ENCODE assay signal across 8 cellular contexts in the genomic region with DNA sequence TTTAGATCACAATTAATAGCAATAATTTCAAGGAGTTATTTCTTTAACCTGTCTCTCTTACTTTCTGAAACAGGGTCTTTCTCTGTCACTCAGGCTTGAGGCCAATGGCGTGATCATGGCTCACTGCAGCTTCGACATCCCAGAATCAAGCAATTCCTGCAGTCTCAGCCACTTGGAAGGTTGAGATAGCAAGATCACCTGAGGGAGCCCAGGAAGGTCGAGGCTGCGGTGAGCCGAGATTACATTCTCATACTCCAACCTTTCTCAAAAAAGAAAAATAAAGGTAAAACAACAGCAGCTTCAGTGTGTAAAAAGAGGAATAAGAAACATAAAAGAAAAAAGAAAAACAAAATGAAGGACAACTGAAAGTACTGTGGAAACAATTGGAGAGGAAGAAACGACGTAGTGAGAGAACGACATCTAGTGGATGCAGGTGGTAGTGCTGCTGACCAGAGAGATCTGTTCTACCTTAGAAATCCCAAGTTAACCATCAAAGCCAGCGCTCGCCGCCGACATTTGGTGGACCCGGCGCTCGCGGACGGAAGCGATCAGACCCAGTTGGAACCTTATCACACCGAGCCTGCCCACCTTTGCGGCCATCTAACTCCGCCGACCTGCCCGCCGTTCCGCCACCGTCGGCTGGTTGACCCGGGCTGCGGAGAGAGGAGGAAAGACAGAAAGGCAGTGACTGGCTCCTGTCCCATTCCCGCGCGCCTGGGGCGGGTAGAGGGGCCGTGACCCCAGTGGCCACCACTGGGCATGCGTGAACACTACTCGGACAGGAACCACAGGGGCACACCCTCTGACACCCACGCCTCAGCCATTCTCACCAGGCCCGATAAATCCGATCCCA.
DNase-seq lines count a peak whose midpoint lies in the region; ATAC-seq, FAIRE-seq and TF ChIP-seq lines count a peak whose summit lies in the region.

No MANE protein-coding gene starts in this region.

- peaks cover 5% of the 10 kb centered on the region for H3K4me1 Mint-ChIP-seq in activated T-helper 17 cell treated with anti-CD3 and anti-CD28 coated beads, Interleukin-2, amount 50 U/mL, for 72 hours

- TF ChIP-seq RAD21 in Ishikawa (IDR thresholded peaks at IDR 0.05; ENCODE audit: low read depth) = peak; percentile 94

- no peak for TF ChIP-seq EP300 in Ishikawa (IDR thresholded peaks at IDR 0.05; ENCODE audit: borderline replicate concordance)

- H3K27ac Mint-ChIP-seq in activated T-helper 17 cell treated with anti-CD3 and anti-CD28 coated beads, Interleukin-2, amount 50 U/mL, for 72 hours = peak overlapping the region; percentile 72

- no peaks in the 10 kb centered on the region for H3K36me3 Mint-ChIP-seq in activated T-helper 17 cell treated with anti-CD3 and anti-CD28 coated beads, Interleukin-2, amount 50 U/mL, for 72 hours (ENCODE audit: low read depth)

- no peaks in the 10 kb centered on the region for H3K36me3 ChIP-seq in thoracic aorta

- DNase-seq in DMS 273 treated with DMSO at 0.1 percent for 48 hours (lab: John Stamatoyannopoulos, UW) (peak; percentile 26), RCC 7860 (ENCODE audit: low spot score) (peak; percentile 52), foreskin melanocyte (peak; percentile 41), non-pigmented ciliary epithelial cell (ENCODE audit: low read depth) (peak; percentile 10), thoracic aorta (ENCODE audit: low spot score) (no peak)

- peak overlapping the region; percentile 84 for H3K4me3 Mint-ChIP-seq in activated T-helper 17 cell treated with anti-CD3 and anti-CD28 coated beads, Interleukin-2, amount 50 U/mL, for 72 hours

- H3K9me3 Mint-ChIP-seq in activated T-helper 17 cell treated with anti-CD3 and anti-CD28 coated beads, Interleukin-2, amount 50 U/mL, for 72 hours = no peaks in the 10 kb centered on the region

- H3K4me3 ChIP-seq in thoracic aorta = peak overlapping the region; percentile 51

- no peak for FAIRE-seq in RCC 7860 (lab: Jason Lieb, UNC)

- TF ChIP-seq CTCF in thoracic aorta (IDR thresholded peaks at IDR 0.05) = peak; percentile 79

- ATAC-seq in GM21529 (IDR thresholded peaks at IDR 0.05; ENCODE audit: unreplicated experiment) (peak; percentile 89), thoracic aorta (ENCODE audit: insufficient number of reproducible peaks, low FRiP score, low read depth) (no peak)
- ATAC-seq in activated T-helper 17 cell treated with anti-CD3 and anti-CD28 coated beads, Interleukin-2, amount 50 U/mL, for 72 hours (replicated peaks) = peak; percentile 73

- no peaks in the 10 kb centered on the region for H3K27me3 ChIP-seq in thoracic aorta (replicated peaks; ENCODE audit: insufficient read depth)

- H3K9me3 ChIP-seq in thoracic aorta = no peaks in the 10 kb centered on the region

- H3K27ac ChIP-seq in thoracic aorta = no peak overlapping the region

- H3K27me3 Mint-ChIP-seq in activated T-helper 17 cell treated with anti-CD3 and anti-CD28 coated beads, Interleukin-2, amount 50 U/mL, for 72 hours = peaks cover 4% of the 10 kb centered on the region

- no peaks in the 10 kb centered on the region for H3K4me1 ChIP-seq in thoracic aorta (ENCODE audit: control insufficient read depth in 1 of 2, low read depth in 2 of 2)

TF ChIP-seq in Ishikawa, 13 proteins besides CTCF, POLR2A, EP300 and RAD21:
- no peak for TF ChIP-seq NFIC (IDR thresholded peaks at IDR 0.05)
- no peak for TF ChIP-seq TAF1 (IDR thresholded peaks at IDR 0.05; ENCODE audit: low read depth)
- TF ChIP-seq TCF12 (IDR thresholded peaks at IDR 0.05; ENCODE audit: low read depth) = no peak
- no peak for TF ChIP-seq EGR1 (IDR thresholded peaks at IDR 0.05)
- peak; percentile 57; the same call in 1 of the 2 replicates for TF ChIP-seq YY1 (IDR thresholded peaks at IDR 0.05; ENCODE audit: low read depth)
- TF ChIP-seq MAX (IDR thresholded peaks at IDR 0.05) = peak; percentile 41; the same call in 1 of the 2 replicates
- no peak for TF ChIP-seq CREB1 (IDR thresholded peaks at IDR 0.05; ENCODE audit: low read depth)
- TF ChIP-seq ZBTB7A (IDR thresholded peaks at IDR 0.05; ENCODE audit: low read depth) = no peak
